ENCODE assay signal across 15 cellular contexts in the genomic region with DNA sequence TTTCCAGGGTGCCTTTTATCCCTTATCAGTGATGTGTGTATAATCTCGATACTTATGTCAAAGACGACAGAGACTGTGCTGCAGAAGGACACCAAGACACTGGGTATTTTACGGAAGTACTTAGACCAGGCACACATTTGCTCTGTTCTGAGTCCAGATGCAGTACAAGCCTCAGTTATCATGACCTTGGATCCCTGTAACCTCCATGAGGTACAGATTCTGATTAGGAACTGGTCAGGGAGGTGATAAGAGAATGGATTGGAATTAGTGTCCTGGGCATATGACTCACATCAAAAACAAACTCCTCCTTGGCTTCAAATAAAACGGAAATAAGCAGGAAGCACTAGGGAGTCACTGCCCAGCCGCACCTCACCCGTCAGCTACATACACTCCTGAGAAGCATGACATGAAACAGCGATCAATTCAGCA.
DNase-seq lines count a peak whose midpoint lies in the region; ATAC-seq, FAIRE-seq and TF ChIP-seq lines count a peak whose summit lies in the region.
"Had no signal": no experiment of that assay in that cellular context is flagged by ENCODE, and none has a peak within 500 bp of the region (broad histone marks: within the 10 kb centered on the region; RNA-seq: fewer than 3 reads in every experiment).

No MANE protein-coding gene starts in this region.

- H3K36me3 ChIP-seq in endothelial cell of umbilical vein (ENCODE audit: control insufficient read depth in 2 of 2, extremely low read depth in 1 of 2, insufficient read depth in 2 of 2, low read length in 2 of 2) = no peaks in the 10 kb centered on the region

- no peaks in the 10 kb centered on the region for H4K20me1 ChIP-seq in endothelial cell of umbilical vein (replicated peaks; ENCODE audit: control insufficient read depth, extremely low read depth, insufficient read depth, low read length)

- peak; percentile 69 for DNase-seq in Daoy (ENCODE audit: low read depth)
- DNase-seq in RPMI7951 (ENCODE audit: low read depth) = peak; percentile 3
- peak; percentile 51 for DNase-seq in endothelial cell of umbilical vein (ENCODE audit: low read depth, low spot score)
- peak; percentile 57 for DNase-seq in mucosa of gallbladder (ENCODE audit: low spot score)
- no peak for DNase-seq in epidermal melanocyte (ENCODE audit: insufficient read length, low spot score)
- DNase-seq in NCI-H1417 treated with DMSO at 0.1 percent for 48 hours (lab: John Stamatoyannopoulos, UW) = no peak
- DNase-seq in activated CD4-positive, alpha-beta T cell treated with anti-CD3 and anti-CD28 coated beads for 48 hours = no peak
- DNase-seq: activated B cell treated with CpG ODN at 0.5 μM for 24 hours; activated naive CD4-positive, alpha-beta T cell treated with anti-CD3 and anti-CD28 coated beads, Interleukin-2, amount 10 ng/mL, durations not matched to agents 7 days and 5 days; NCI-H187 treated with DMSO at 0.1 percent for 48 hours; NCI-H82; stimulated activated CD4-positive, alpha-beta T cell treated with anti-CD3 and anti-CD28 coated beads, Interleukin-2, amount 100 ng/mL, for 48 hours had no signal

- ATAC-seq in GM18505 (IDR thresholded peaks at IDR 0.05; ENCODE audit: unreplicated experiment) = no peak
- ATAC-seq: stimulated activated memory B cell treated with anti-CD40 and anti-IgM and Interleukin-4, amounts not matched to agents 10 μg/mL and 1 μg/mL and 100 μg/mL, for 72 hours had no signal

- FAIRE-seq in endothelial cell of umbilical vein (lab: Jason Lieb, UNC) = peak; percentile 91

- POLR2A ChIA-PET in endothelial cell of umbilical vein (lab: Charles Lee) = no interaction called here

- H3K9me3 ChIP-seq in endothelial cell of umbilical vein (replicated peaks; ENCODE audit: control insufficient read depth, insufficient read depth, low read length) = no peaks in the 10 kb centered on the region

- TF ChIP-seq POLR2A in endothelial cell of umbilical vein (IDR thresholded peaks at IDR 0.05; ENCODE audit: low read depth, low read length) (no peak), GM18505 (IDR thresholded peaks at IDR 0.05; ENCODE audit: borderline replicate concordance, extremely low read depth, insufficient read depth, insufficient read length) (no peak)

- no peak overlapping the region for H3K27ac ChIP-seq in endothelial cell of umbilical vein (ENCODE audit: insufficient read depth, low read depth, low read length)
- H3K27ac ChIP-seq: SK-N-MC had no signal

- H2AFZ ChIP-seq in endothelial cell of umbilical vein (ENCODE audit: low read depth, low read length) = no peak overlapping the region

- no peak for TF ChIP-seq CTCF in endothelial cell of umbilical vein (IDR thresholded peaks at IDR 0.05; ENCODE audit: extremely low read depth in 1 of 2, insufficient read depth in 1 of 2, low read depth in 1 of 2, low read length in 2 of 2)

- no peaks in the 10 kb centered on the region for H3K79me2 ChIP-seq in endothelial cell of umbilical vein (ENCODE audit: control insufficient read depth, insufficient read depth, low read length)

- dilution Hi-C loops in endothelial cell of umbilical vein (cut with MboI; ENCODE audit: extremely low pct_ligation_motif_present, low sequenced_read_pairs) = no loop called here

- H3K9me1 ChIP-seq in endothelial cell of umbilical vein (replicated peaks; ENCODE audit: control insufficient read depth, extremely low read depth, insufficient read depth, low read length) = no peaks in the 10 kb centered on the region

- no peak overlapping the region for H3K4me3 ChIP-seq in endothelial cell of umbilical vein (replicated peaks in 1 of 3; ENCODE audit: insufficient read depth in 1 of 3, low read depth in 1 of 3, low read length in 3 of 3)
- H3K4me3 ChIP-seq: SK-N-MC had no signal

- CTCF ChIA-PET in endothelial cell of umbilical vein (lab: Charles Lee) = no interaction called here

- H3K4me1 ChIP-seq in endothelial cell of umbilical vein (ENCODE audit: control insufficient read depth, extremely low read depth, insufficient read depth, low read length) = peaks cover 10% of the 10 kb centered on the region

- no peaks in the 10 kb centered on the region for H3K27me3 ChIP-seq in endothelial cell of umbilical vein (ENCODE audit: control insufficient read depth in 2 of 2, insufficient read depth in 2 of 2, low read length in 2 of 2)

- intact Hi-C loops in endothelial cell of umbilical vein (cut with micrococcal nuclease) = loop anchor here (5.0 kb wide), 2 partner anchors 423 to 592 kb away; no protein-coding TSS in a partner anchor

- peak overlapping the region; percentile 87 for H3K4me2 ChIP-seq in endothelial cell of umbilical vein (ENCODE audit: insufficient read depth, low read length)

- no peak overlapping the region for H3K9ac ChIP-seq in endothelial cell of umbilical vein (replicated peaks; ENCODE audit: extremely low read depth, insufficient read depth, low read length)

- BruUV-seq in endothelial cell of umbilical vein (replicated peaks; lab: Mats Ljungman, UMichigan) = no TSS peak

TF ChIP-seq in endothelial cell of umbilical vein, 7 proteins besides CTCF, POLR2A, EP300 and RAD21:
- TF ChIP-seq, protein P1, sequence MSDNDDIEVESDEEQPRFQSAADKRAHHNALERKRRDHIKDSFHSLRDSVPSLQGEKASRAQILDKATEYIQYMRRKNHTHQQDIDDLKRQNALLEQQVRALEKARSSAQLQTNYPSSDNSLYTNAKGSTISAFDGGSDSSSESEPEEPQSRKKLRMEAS (IDR thresholded peaks at IDR 0.05; ENCODE audit: insufficient read depth, insufficient read length) = no peak
- TF ChIP-seq JUN (IDR thresholded peaks at IDR 0.05; ENCODE audit: borderline replicate concordance, insufficient read depth, insufficient read length, low read depth) = peak; percentile 42

Comparison
In these comparisons a context has a peak if more than half of its experiments do, and no peak if none do; other contexts are left out.
1. DNase-seq: peak in Daoy (single experiment), RPMI7951 (single experiment), endothelial cell of umbilical vein (single experiment) and mucosa of gallbladder (single experiment); none in epidermal melanocyte (single experiment), NCI-H1417 treated with DMSO at 0.1 percent for 48 hours (single experiment) and activated CD4-positive, alpha-beta T cell treated with anti-CD3 and anti-CD28 coated beads for 48 hours (single experiment).